ENCODE assay signal across 1 cellular context in the genomic region with DNA sequence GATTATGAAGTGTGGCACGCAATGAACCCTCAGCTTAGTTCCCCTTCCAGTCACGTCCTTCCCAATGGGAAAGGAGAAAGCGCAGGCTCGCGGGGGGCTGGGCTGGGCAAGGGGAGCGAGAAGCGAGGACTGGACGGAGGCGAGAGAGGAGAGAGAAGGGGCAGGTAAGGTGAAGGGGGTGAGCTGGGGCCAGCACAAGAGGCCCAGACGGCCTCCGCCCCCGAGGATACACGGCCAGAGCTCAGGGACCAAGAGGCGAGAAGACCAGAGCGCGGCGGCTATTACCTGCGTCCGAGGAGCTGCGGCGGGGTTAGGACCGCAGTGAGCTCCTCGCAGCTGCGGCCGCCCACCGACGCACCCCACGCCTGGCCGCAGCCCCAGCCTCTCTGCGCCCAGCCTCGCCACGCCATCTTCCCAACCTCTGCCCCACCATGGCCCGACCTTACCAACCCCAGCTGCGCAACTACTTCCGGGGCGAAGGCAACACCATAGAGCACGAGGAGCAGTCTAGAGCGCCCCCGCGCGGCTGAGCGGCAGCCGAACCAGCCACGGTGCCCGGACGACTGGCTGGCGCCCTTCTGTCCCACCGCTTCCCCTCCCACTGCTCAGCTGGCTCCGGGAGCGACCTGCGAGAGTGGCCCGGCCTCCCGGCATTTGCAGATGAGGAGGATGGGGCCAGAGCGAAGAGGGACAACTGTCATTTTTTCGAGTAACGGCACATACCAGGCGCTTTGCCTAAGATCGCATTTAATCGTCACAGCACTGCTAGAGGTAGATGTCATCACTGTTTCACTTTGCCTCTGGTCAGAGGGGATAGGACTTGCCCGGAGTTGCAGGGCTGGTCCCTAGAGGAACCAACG.
TF ChIP-seq lines count a peak whose summit lies in the region.

A gene with protein sequence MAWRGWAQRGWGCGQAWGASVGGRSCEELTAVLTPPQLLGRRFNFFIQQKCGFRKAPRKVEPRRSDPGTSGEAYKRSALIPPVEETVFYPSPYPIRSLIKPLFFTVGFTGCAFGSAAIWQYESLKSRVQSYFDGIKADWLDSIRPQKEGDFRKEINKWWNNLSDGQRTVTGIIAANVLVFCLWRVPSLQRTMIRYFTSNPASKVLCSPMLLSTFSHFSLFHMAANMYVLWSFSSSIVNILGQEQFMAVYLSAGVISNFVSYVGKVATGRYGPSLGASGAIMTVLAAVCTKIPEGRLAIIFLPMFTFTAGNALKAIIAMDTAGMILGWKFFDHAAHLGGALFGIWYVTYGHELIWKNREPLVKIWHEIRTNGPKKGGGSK (minus strand): TSS at position 444 of the 860 bp plus-strand sequence. CDS start 34 bp downstream, at position 410.

TF ChIP-seq in HepG2, 621 proteins besides CTCF, POLR2A, EP300 and RAD21 (continued from another document and continues in another):
- no peak for TF ChIP-seq PRPF4 (IDR thresholded peaks at IDR 0.05; ENCODE audit: low read depth, low read length, poor library complexity, severe bottlenecking)
- peak; percentile 71; the same call in 1 of the 2 replicates for TF ChIP-seq ZNF746 (CRISPR knock-in tag; IDR thresholded peaks at IDR 0.05)
- peak; percentile 70; the same call in 1 of the 2 replicates for TF ChIP-seq SOX5 (CRISPR knock-in tag; IDR thresholded peaks at IDR 0.05; ENCODE audit: borderline replicate concordance)
- TF ChIP-seq ELF1 (CRISPR knock-in tag; IDR thresholded peaks at IDR 0.05): peak; percentile 89
- TF ChIP-seq WIZ (CRISPR knock-in tag; IDR thresholded peaks at IDR 0.05): peak; percentile 86; the same call in 1 of the 2 replicates
- TF ChIP-seq, protein P1, sequence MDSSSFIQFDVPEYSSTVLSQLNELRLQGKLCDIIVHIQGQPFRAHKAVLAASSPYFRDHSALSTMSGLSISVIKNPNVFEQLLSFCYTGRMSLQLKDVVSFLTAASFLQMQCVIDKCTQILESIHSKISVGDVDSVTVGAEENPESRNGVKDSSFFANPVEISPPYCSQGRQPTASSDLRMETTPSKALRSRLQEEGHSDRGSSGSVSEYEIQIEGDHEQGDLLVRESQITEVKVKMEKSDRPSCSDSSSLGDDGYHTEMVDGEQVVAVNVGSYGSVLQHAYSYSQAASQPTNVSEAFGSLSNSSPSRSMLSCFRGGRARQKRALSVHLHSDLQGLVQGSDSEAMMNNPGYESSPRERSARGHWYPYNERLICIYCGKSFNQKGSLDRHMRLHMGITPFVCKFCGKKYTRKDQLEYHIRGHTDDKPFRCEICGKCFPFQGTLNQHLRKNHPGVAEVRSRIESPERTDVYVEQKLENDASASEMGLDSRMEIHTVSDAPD (CRISPR knock-in tag; IDR thresholded peaks at IDR 0.05): peak; percentile 78; the same call in 1 of the 2 replicates
- TF ChIP-seq HES4 (CRISPR knock-in tag; IDR thresholded peaks at IDR 0.05; ENCODE audit: borderline replicate concordance): peak; percentile 92; the same call in 1 of the 2 replicates
- TF ChIP-seq, protein P2, sequence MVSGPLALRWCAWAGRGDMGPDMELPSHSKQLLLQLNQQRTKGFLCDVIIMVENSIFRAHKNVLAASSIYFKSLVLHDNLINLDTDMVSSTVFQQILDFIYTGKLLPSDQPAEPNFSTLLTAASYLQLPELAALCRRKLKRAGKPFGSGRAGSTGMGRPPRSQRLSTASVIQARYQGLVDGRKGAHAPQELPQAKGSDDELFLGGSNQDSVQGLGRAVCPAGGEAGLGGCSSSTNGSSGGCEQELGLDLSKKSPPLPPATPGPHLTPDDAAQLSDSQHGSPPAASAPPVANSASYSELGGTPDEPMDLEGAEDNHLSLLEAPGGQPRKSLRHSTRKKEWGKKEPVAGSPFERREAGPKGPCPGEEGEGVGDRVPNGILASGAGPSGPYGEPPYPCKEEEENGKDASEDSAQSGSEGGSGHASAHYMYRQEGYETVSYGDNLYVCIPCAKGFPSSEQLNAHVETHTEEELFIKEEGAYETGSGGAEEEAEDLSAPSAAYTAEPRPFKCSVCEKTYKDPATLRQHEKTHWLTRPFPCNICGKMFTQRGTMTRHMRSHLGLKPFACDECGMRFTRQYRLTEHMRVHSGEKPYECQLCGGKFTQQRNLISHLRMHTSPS (CRISPR knock-in tag; IDR thresholded peaks at IDR 0.05; ENCODE audit: low read depth): peak; percentile 88
- TF ChIP-seq EEA1 (CRISPR knock-in tag; IDR thresholded peaks at IDR 0.05; ENCODE audit: borderline replicate concordance): no peak
- TF ChIP-seq AGO1 (IDR thresholded peaks at IDR 0.05; ENCODE audit: low read depth, low read length, poor library complexity, severe bottlenecking): no peak
- TF ChIP-seq, protein P3, sequence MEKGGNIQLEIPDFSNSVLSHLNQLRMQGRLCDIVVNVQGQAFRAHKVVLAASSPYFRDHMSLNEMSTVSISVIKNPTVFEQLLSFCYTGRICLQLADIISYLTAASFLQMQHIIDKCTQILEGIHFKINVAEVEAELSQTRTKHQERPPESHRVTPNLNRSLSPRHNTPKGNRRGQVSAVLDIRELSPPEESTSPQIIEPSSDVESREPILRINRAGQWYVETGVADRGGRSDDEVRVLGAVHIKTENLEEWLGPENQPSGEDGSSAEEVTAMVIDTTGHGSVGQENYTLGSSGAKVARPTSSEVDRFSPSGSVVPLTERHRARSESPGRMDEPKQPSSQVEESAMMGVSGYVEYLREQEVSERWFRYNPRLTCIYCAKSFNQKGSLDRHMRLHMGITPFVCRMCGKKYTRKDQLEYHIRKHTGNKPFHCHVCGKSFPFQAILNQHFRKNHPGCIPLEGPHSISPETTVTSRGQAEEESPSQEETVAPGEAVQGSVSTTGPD (CRISPR knock-in tag; IDR thresholded peaks at IDR 0.05): no peak
- peak; percentile 69; the same call in 1 of the 2 replicates for TF ChIP-seq ZIK1 (CRISPR knock-in tag; IDR thresholded peaks at IDR 0.05; ENCODE audit: borderline replicate concordance, low read depth)
- TF ChIP-seq EED (CRISPR knock-in tag; IDR thresholded peaks at IDR 0.05): peak; percentile 82; the same call in 1 of the 2 replicates
- TF ChIP-seq HMG20B (CRISPR knock-in tag; conservative IDR thresholded peaks at IDR 0.05): 0 out of 2 replicates have a peak, but pooled peaks have one; percentile 56
- TF ChIP-seq SYNCRIP (IDR thresholded peaks at IDR 0.05; ENCODE audit: insufficient read depth, low read depth, low read length): no peak
- TF ChIP-seq NFE2L2 (IDR thresholded peaks at IDR 0.05; ENCODE audit: low read length): no peak
- peak; percentile 90 for TF ChIP-seq HNRNPH1 (optimal IDR thresholded peaks at IDR 0.05; ENCODE audit: low read depth, low read length)
- peak; percentile 90 for TF ChIP-seq NAIF1 (CRISPR knock-in tag; IDR thresholded peaks at IDR 0.05; ENCODE audit: borderline replicate concordance)
- TF ChIP-seq ZNF768 (CRISPR knock-in tag; IDR thresholded peaks at IDR 0.05): peak; percentile 69
- TF ChIP-seq, protein P4, sequence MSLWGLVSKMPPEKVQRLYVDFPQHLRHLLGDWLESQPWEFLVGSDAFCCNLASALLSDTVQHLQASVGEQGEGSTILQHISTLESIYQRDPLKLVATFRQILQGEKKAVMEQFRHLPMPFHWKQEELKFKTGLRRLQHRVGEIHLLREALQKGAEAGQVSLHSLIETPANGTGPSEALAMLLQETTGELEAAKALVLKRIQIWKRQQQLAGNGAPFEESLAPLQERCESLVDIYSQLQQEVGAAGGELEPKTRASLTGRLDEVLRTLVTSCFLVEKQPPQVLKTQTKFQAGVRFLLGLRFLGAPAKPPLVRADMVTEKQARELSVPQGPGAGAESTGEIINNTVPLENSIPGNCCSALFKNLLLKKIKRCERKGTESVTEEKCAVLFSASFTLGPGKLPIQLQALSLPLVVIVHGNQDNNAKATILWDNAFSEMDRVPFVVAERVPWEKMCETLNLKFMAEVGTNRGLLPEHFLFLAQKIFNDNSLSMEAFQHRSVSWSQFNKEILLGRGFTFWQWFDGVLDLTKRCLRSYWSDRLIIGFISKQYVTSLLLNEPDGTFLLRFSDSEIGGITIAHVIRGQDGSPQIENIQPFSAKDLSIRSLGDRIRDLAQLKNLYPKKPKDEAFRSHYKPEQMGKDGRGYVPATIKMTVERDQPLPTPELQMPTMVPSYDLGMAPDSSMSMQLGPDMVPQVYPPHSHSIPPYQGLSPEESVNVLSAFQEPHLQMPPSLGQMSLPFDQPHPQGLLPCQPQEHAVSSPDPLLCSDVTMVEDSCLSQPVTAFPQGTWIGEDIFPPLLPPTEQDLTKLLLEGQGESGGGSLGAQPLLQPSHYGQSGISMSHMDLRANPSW (CRISPR knock-in tag; IDR thresholded peaks at IDR 0.05; ENCODE audit: borderline replicate concordance): no peak
- TF ChIP-seq NCOR1 (IDR thresholded peaks at IDR 0.05; ENCODE audit: borderline replicate concordance, low read length): peak; percentile 29; the same call in 1 of the 2 replicates
- peak; percentile 94 for TF ChIP-seq REPIN1 (CRISPR knock-in tag; IDR thresholded peaks at IDR 0.05; ENCODE audit: borderline replicate concordance, low read depth)
- peak; percentile 89 for TF ChIP-seq ZNF839 (CRISPR knock-in tag; IDR thresholded peaks at IDR 0.05; ENCODE audit: borderline replicate concordance)
- TF ChIP-seq PHF8 (CRISPR knock-in tag; IDR thresholded peaks at IDR 0.05): peak; percentile 98
- peak; percentile 89 for TF ChIP-seq BRD4 (CRISPR knock-in tag; IDR thresholded peaks at IDR 0.05)
- TF ChIP-seq, protein P5, sequence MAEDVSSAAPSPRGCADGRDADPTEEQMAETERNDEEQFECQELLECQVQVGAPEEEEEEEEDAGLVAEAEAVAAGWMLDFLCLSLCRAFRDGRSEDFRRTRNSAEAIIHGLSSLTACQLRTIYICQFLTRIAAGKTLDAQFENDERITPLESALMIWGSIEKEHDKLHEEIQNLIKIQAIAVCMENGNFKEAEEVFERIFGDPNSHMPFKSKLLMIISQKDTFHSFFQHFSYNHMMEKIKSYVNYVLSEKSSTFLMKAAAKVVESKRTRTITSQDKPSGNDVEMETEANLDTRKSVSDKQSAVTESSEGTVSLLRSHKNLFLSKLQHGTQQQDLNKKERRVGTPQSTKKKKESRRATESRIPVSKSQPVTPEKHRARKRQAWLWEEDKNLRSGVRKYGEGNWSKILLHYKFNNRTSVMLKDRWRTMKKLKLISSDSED (CRISPR knock-in tag; IDR thresholded peaks at IDR 0.05): peak; percentile 78; the same call in 1 of the 2 replicates
- TF ChIP-seq, protein P6, sequence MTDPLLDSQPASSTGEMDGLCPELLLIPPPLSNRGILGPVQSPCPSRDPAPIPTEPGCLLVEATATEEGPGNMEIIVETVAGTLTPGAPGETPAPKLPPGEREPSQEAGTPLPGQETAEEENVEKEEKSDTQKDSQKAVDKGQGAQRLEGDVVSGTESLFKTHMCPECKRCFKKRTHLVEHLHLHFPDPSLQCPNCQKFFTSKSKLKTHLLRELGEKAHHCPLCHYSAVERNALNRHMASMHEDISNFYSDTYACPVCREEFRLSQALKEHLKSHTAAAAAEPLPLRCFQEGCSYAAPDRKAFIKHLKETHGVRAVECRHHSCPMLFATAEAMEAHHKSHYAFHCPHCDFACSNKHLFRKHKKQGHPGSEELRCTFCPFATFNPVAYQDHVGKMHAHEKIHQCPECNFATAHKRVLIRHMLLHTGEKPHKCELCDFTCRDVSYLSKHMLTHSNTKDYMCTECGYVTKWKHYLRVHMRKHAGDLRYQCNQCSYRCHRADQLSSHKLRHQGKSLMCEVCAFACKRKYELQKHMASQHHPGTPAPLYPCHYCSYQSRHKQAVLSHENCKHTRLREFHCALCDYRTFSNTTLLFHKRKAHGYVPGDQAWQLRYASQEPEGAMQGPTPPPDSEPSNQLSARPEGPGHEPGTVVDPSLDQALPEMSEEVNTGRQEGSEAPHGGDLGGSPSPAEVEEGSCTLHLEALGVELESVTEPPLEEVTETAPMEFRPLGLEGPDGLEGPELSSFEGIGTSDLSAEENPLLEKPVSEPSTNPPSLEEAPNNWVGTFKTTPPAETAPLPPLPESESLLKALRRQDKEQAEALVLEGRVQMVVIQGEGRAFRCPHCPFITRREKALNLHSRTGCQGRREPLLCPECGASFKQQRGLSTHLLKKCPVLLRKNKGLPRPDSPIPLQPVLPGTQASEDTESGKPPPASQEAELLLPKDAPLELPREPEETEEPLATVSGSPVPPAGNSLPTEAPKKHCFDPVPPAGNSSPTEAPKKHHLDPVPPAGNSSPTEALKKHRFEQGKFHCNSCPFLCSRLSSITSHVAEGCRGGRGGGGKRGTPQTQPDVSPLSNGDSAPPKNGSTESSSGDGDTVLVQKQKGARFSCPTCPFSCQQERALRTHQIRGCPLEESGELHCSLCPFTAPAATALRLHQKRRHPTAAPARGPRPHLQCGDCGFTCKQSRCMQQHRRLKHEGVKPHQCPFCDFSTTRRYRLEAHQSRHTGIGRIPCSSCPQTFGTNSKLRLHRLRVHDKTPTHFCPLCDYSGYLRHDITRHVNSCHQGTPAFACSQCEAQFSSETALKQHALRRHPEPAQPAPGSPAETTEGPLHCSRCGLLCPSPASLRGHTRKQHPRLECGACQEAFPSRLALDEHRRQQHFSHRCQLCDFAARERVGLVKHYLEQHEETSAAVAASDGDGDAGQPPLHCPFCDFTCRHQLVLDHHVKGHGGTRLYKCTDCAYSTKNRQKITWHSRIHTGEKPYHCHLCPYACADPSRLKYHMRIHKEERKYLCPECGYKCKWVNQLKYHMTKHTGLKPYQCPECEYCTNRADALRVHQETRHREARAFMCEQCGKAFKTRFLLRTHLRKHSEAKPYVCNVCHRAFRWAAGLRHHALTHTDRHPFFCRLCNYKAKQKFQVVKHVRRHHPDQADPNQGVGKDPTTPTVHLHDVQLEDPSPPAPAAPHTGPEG (CRISPR knock-in tag; IDR thresholded peaks at IDR 0.05): 0 out of 2 replicates have a peak, but pooled peaks have one; percentile 68
- TF ChIP-seq, protein P7, sequence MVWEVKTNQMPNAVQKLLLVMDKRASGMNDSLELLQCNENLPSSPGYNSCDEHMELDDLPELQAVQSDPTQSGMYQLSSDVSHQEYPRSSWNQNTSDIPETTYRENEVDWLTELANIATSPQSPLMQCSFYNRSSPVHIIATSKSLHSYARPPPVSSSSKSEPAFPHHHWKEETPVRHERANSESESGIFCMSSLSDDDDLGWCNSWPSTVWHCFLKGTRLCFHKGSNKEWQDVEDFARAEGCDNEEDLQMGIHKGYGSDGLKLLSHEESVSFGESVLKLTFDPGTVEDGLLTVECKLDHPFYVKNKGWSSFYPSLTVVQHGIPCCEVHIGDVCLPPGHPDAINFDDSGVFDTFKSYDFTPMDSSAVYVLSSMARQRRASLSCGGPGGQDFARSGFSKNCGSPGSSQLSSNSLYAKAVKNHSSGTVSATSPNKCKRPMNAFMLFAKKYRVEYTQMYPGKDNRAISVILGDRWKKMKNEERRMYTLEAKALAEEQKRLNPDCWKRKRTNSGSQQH (CRISPR knock-in tag; IDR thresholded peaks at IDR 0.05; ENCODE audit: low read depth): peak; percentile 69; the same call in 1 of the 2 replicates
- peak; percentile 96 for TF ChIP-seq RXRA (CRISPR knock-in tag; IDR thresholded peaks at IDR 0.05)
- no peak; the same call in 1 of the 2 replicates for TF ChIP-seq ZNF225 (CRISPR knock-in tag; IDR thresholded peaks at IDR 0.05)
- no peak for TF ChIP-seq THYN1 (CRISPR knock-in tag; IDR thresholded peaks at IDR 0.05; ENCODE audit: borderline replicate concordance, low read depth)
- peak; percentile 34; the same call in 1 of the 2 replicates for TF ChIP-seq ZNF292 (CRISPR knock-in tag; IDR thresholded peaks at IDR 0.05; ENCODE audit: borderline replicate concordance, low read depth)
